ENCODE assay signal across 24 cellular contexts in the genomic region with DNA sequence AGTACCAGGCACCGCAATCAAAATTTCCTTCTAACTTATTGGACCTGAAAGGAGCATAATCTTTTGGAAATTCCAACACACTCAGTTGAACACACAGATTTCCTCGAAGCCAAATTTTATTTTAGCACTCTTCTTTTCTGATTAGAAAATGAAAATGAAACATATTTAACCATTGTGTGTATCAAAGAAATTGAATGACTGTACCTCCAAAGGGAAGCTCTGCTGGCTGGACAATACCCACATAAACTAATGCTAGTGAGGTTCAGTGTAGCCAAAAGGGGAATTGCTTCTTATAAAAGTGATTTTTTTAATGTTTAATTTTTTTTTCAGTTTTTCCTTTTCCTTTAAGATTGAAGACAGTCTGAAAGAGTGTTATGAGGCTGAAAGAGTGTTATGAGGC.
"Had no signal": no experiment of that assay in that cellular context is flagged by ENCODE, and none has a peak within 500 bp of the region (broad histone marks: within the 10 kb centered on the region; RNA-seq: fewer than 3 reads in every experiment).

No MANE protein-coding gene starts in this region.

- H3K4me3 ChIP-seq: body of pancreas, colonic mucosa, lung, prostate gland, right atrium auricular region, skin epidermis, tibial nerve, uterus had no signal

- H3K36me3 ChIP-seq: colonic mucosa, prostate gland, right atrium auricular region, tibial nerve, uterus had no signal

- DNase-seq: activated CD4-positive, alpha-beta memory T cell treated with anti-CD3 and anti-CD28 coated beads, Interleukin-2, amount 10 ng/mL, durations not matched to agents 7 days and 5 days; activated CD4-positive, alpha-beta T cell treated with anti-CD3 and anti-CD28 coated beads for 48 hours; activated CD4-positive, CD25-positive, alpha-beta regulatory T cell; activated CD8-positive, alpha-beta memory T cell treated with anti-CD3 and anti-CD28 coated beads, Interleukin-2, amount 10 ng/mL, durations not matched to agents 7 days and 5 days; activated naive CD4-positive, alpha-beta T cell; activated naive CD8-positive, alpha-beta T cell treated with anti-CD3 and anti-CD28 coated beads for 36 hours; amygdala; body of pancreas; caudate nucleus; colonic mucosa; erythroblast; foreskin melanocyte; glutamatergic neuron; hippocampal formation; stimulated activated CD4-positive, alpha-beta T cell treated with anti-CD3 and anti-CD28 coated beads, Interleukin-15, amount 100 ng/mL, for 24 hours; stimulated activated CD4-positive, alpha-beta T cell treated with anti-CD3 and anti-CD28 coated beads, Interleukin-2, amount 100 ng/mL, for 48 hours; T-helper 9 cell; uterus had no signal

- H3K4me1 ChIP-seq: body of pancreas, colonic mucosa, prostate gland, right atrium auricular region, tibial nerve, uterus had no signal

- H3K27ac ChIP-seq: body of pancreas, colonic mucosa, prostate gland, right atrium auricular region, tibial nerve, uterus had no signal

- H3K27me3 ChIP-seq: body of pancreas, colonic mucosa, right atrium auricular region, tibial nerve, uterus had no signal

- ATAC-seq: activated CD8-positive, alpha-beta memory T cell treated with anti-CD3 and anti-CD28 coated beads, Interleukin-2, amount 10 ng/mL, durations not matched to agents 7 days and 5 days; activated T-helper 17 cell treated with anti-CD3 and anti-CD28 coated beads, Interleukin-2, amount 50 U/mL, for 72 hours; body of pancreas had no signal
